ENCODE assay signal across 8 cellular contexts in genomic region chr15:67101981-67102929, GRCh38. TPM values are rescaled to one million over a fixed set of nuclear protein-coding genes. Genes with fewer than 3 reads are reported as not detected.
DNase-seq lines count a peak whose midpoint lies in the region; ATAC-seq and TF ChIP-seq lines count a peak whose summit lies in the region.

No MANE protein-coding gene starts in this region.

- H3K4me3 ChIP-seq in CD4-positive, alpha-beta memory T cell (ENCODE audit: low read length in 2 of 2), result peak overlapping the region; percentile 12 to 28
- H3K4me3 ChIP-seq in PC-3 (ENCODE audit: low read length) (no peak overlapping the region), choroid plexus epithelial cell (ENCODE audit: low read depth, low read length) (no peak overlapping the region), testis (no peak overlapping the region)

- no peaks in the 10 kb centered on the region for H3K36me3 ChIP-seq in CD4-positive, alpha-beta memory T cell (ENCODE audit: insufficient read depth, low read length)
- H3K36me3 ChIP-seq in PC-3 (ENCODE audit: low read depth, low read length) (peaks cover 39% of the 10 kb centered on the region), testis (ENCODE audit: low read depth, missing control alignments) (no peaks in the 10 kb centered on the region)

- intact Hi-C loops in CD4-positive, alpha-beta memory T cell (cut with micrococcal nuclease), result loop anchor here (1.0 kb wide), 4 partner anchors 11 to 35 kb away; no protein-coding TSS in a partner anchor
- intact Hi-C loops in PC-3 (cut with micrococcal nuclease), result no loop called here
- intact Hi-C loops in testis (cut with DNase I; ENCODE audit: low total_unique reads), result no loop called here

- no peak overlapping the region for H3K4me2 ChIP-seq in PC-3 (ENCODE audit: low read length)

- 74 to 80% methylated on average over 12 of the region's 12 CpGs for WGBS in testis, 2 donors

- POLR2A ChIA-PET in CD4-positive, alpha-beta memory T cell (lab: Charles Lee; ENCODE audit: partially characterized antibody), result interaction anchor here (0.8 to 16.2 kb wide), 22 partner anchors 8 to 191 kb away, joined by 3 to 382 read pairs (median 4); partner anchors contain the start of genes AAGAB, IQCH and SMAD3
- POLR2A ChIA-PET in PC-3 (lab: Charles Lee; ENCODE audit: unreplicated experiment), result interaction anchor here (0.6 kb wide), 1 partner anchor 29 kb away, joined by 4 read pairs; no protein-coding TSS in a partner anchor

- H3K79me2 ChIP-seq in PC-3 (ENCODE audit: low read length), result peaks cover 90% of the 10 kb centered on the region

- no peak overlapping the region for H2AFZ ChIP-seq in PC-3 (ENCODE audit: low read length)

- no peaks in the 10 kb centered on the region for H3K27me3 Mint-ChIP-seq in CD4-positive, alpha-beta memory T cell

- H3F3A ChIP-seq in PC-3 (ENCODE audit: low read length, unreplicated experiment), result peaks cover 17% of the 10 kb centered on the region

- no TSS peak for BruUV-seq in PC-3 (replicated peaks; lab: Mats Ljungman, UMichigan)

- no peak overlapping the region for H3K4me3 Mint-ChIP-seq in CD4-positive, alpha-beta memory T cell

- TF ChIP-seq CTCF in PC-3 (conservative IDR thresholded peaks at IDR 0.05; ENCODE audit: low read depth, low read length) (no peak), choroid plexus epithelial cell (conservative IDR thresholded peaks at IDR 0.05; ENCODE audit: low read depth, low read length) (no peak), testis (IDR thresholded peaks at IDR 0.05) (no peak)

- ATAC-seq in GM21825 (IDR thresholded peaks at IDR 0.05; ENCODE audit: unreplicated experiment) (peak; percentile 34), PC-3 (no peak)

- no peaks in the 10 kb centered on the region for H3K27me3 ChIP-seq in CD4-positive, alpha-beta memory T cell (ENCODE audit: insufficient read depth, low read length)
- H3K27me3 ChIP-seq in PC-3 (ENCODE audit: low read length) (no peaks in the 10 kb centered on the region), testis (no peaks in the 10 kb centered on the region)

- H3K27ac ChIP-seq in CD4-positive, alpha-beta memory T cell (ENCODE audit: low read depth, low read length), result peak overlapping the region; percentile 75
- H3K27ac ChIP-seq in PC-3 (ENCODE audit: low read length), result peak overlapping the region; percentile 99
- H3K27ac ChIP-seq in testis, result no peak overlapping the region

- no peak overlapping the region for H3K27ac Mint-ChIP-seq in CD4-positive, alpha-beta memory T cell

- no peak for TF ChIP-seq POLR2A in testis (IDR thresholded peaks at IDR 0.05)

- CTCF ChIA-PET in CD4-positive, alpha-beta memory T cell (lab: Charles Lee; ENCODE audit: partially characterized antibody), result interaction anchor here (0.9 to 5.5 kb wide), 10 partner anchors 8 to 70 kb away, joined by 3 to 38 read pairs (median 6); partner anchors contain the start of gene SMAD3
- CTCF ChIA-PET in PC-3 (lab: Charles Lee), result interaction anchor here (0.6 kb wide), 1 partner anchor 142 kb away, joined by 3 read pairs; no protein-coding TSS in a partner anchor

- H3K9me2 ChIP-seq in PC-3 (replicated peaks; ENCODE audit: low read length), result no peaks in the 10 kb centered on the region

- H3K9me3 ChIP-seq in CD4-positive, alpha-beta memory T cell (ENCODE audit: control insufficient read depth in 1 of 2, low read length in 2 of 2), result no peaks in the 10 kb centered on the region
- H3K9me3 ChIP-seq in PC-3 (ENCODE audit: low read length) (no peaks in the 10 kb centered on the region), testis (no peaks in the 10 kb centered on the region)

- peaks cover 24 to 55% (median 25%) of the 10 kb centered on the region in 4 donors for H3K4me1 Mint-ChIP-seq in CD4-positive, alpha-beta memory T cell

- DNase-seq in CD4-positive, alpha-beta memory T cell, result peak; percentile 57 to 77 (median 66)
- DNase-seq in PC-3 (peak; percentile 14), choroid plexus epithelial cell (ENCODE audit: low read depth) (peak; percentile 84), stromal cell of bone marrow (ENCODE audit: low read depth) (peak; percentile 49), testis (no peak), dedifferentiated amniotic fluid mesenchymal stem cell (ENCODE audit: extremely low spot score) (no peak), NCI-H187 treated with DMSO at 0.1 percent for 48 hours (lab: John Stamatoyannopoulos, UW) (no peak)

- H3K9me3 Mint-ChIP-seq in CD4-positive, alpha-beta memory T cell, result peaks cover 0 to 3% (median 0%) of the 10 kb centered on the region in 8 donors

- H3K4me1 ChIP-seq in CD4-positive, alpha-beta memory T cell (ENCODE audit: insufficient read depth, low read length), result peaks cover 99% of the 10 kb centered on the region
- peaks cover 60% of the 10 kb centered on the region for H3K4me1 ChIP-seq in PC-3 (ENCODE audit: insufficient read depth, low read length)
- peaks cover 41% of the 10 kb centered on the region for H3K4me1 ChIP-seq in testis

- H3K9ac ChIP-seq in PC-3 (ENCODE audit: low read length), result no peak overlapping the region

- peaks cover 8 to 18% of the 10 kb centered on the region in 2 donors for H3K36me3 Mint-ChIP-seq in CD4-positive, alpha-beta memory T cell

- 0 out of 2 replicates have a peak, but pooled peaks cover 4% of the 10 kb centered on the region for H4K20me1 ChIP-seq in PC-3 (ENCODE audit: low read length)

RNA-seq across cellular contexts. Expression of gene SMAD3, which starts 36.9 kb away (rescaled TPM):
- 100 to 1,000 TPM; 189 to 197 TPM for total RNA-seq in CD4-positive, alpha-beta memory T cell
- 10 to 100 TPM; 14.6 to 31.9 TPM for polyA plus RNA-seq in CD4-positive, alpha-beta memory T cell
- total RNA-seq in PC-3 (2014; rRNA removed) (75.6 and 86.4 TPM in 2 replicates), testis (10 to 100 TPM; 18.7 to 31.6 TPM)
- polyA plus RNA-seq in testis (ENCODE audit: insufficient read depth, low read depth, low replicate concordance), result 11.4 TPM

Comparison
In these comparisons a context has a peak if more than half of its experiments do, and no peak if none do; other contexts are left out.
1. DNase-seq: peak in CD4-positive, alpha-beta memory T cell (5 of 5), PC-3 (single experiment), choroid plexus epithelial cell (single experiment) and stromal cell of bone marrow (single experiment); none in testis (single experiment), dedifferentiated amniotic fluid mesenchymal stem cell (single experiment) and NCI-H187 treated with DMSO at 0.1 percent for 48 hours (single experiment).
2. H3K27ac ChIP-seq: peak in CD4-positive, alpha-beta memory T cell (single experiment) and PC-3 (single experiment); none in testis (0 of 2).
3. H3K4me3 ChIP-seq: peak in CD4-positive, alpha-beta memory T cell (2 of 2); none in PC-3 (single experiment), choroid plexus epithelial cell (single experiment) and testis (0 of 2).